Comparison of ENCODE assay signal across 1 cellular context in genomic region chr10:119688033-119688508, GRCh38.
TF ChIP-seq lines count a peak whose summit lies in the region.

No MANE protein-coding gene starts in this region.

TF ChIP-seq in K562, 482 proteins besides CTCF, POLR2A, EP300 and RAD21 (continued from another document and continues in another):
- TF ChIP-seq, protein P1, sequence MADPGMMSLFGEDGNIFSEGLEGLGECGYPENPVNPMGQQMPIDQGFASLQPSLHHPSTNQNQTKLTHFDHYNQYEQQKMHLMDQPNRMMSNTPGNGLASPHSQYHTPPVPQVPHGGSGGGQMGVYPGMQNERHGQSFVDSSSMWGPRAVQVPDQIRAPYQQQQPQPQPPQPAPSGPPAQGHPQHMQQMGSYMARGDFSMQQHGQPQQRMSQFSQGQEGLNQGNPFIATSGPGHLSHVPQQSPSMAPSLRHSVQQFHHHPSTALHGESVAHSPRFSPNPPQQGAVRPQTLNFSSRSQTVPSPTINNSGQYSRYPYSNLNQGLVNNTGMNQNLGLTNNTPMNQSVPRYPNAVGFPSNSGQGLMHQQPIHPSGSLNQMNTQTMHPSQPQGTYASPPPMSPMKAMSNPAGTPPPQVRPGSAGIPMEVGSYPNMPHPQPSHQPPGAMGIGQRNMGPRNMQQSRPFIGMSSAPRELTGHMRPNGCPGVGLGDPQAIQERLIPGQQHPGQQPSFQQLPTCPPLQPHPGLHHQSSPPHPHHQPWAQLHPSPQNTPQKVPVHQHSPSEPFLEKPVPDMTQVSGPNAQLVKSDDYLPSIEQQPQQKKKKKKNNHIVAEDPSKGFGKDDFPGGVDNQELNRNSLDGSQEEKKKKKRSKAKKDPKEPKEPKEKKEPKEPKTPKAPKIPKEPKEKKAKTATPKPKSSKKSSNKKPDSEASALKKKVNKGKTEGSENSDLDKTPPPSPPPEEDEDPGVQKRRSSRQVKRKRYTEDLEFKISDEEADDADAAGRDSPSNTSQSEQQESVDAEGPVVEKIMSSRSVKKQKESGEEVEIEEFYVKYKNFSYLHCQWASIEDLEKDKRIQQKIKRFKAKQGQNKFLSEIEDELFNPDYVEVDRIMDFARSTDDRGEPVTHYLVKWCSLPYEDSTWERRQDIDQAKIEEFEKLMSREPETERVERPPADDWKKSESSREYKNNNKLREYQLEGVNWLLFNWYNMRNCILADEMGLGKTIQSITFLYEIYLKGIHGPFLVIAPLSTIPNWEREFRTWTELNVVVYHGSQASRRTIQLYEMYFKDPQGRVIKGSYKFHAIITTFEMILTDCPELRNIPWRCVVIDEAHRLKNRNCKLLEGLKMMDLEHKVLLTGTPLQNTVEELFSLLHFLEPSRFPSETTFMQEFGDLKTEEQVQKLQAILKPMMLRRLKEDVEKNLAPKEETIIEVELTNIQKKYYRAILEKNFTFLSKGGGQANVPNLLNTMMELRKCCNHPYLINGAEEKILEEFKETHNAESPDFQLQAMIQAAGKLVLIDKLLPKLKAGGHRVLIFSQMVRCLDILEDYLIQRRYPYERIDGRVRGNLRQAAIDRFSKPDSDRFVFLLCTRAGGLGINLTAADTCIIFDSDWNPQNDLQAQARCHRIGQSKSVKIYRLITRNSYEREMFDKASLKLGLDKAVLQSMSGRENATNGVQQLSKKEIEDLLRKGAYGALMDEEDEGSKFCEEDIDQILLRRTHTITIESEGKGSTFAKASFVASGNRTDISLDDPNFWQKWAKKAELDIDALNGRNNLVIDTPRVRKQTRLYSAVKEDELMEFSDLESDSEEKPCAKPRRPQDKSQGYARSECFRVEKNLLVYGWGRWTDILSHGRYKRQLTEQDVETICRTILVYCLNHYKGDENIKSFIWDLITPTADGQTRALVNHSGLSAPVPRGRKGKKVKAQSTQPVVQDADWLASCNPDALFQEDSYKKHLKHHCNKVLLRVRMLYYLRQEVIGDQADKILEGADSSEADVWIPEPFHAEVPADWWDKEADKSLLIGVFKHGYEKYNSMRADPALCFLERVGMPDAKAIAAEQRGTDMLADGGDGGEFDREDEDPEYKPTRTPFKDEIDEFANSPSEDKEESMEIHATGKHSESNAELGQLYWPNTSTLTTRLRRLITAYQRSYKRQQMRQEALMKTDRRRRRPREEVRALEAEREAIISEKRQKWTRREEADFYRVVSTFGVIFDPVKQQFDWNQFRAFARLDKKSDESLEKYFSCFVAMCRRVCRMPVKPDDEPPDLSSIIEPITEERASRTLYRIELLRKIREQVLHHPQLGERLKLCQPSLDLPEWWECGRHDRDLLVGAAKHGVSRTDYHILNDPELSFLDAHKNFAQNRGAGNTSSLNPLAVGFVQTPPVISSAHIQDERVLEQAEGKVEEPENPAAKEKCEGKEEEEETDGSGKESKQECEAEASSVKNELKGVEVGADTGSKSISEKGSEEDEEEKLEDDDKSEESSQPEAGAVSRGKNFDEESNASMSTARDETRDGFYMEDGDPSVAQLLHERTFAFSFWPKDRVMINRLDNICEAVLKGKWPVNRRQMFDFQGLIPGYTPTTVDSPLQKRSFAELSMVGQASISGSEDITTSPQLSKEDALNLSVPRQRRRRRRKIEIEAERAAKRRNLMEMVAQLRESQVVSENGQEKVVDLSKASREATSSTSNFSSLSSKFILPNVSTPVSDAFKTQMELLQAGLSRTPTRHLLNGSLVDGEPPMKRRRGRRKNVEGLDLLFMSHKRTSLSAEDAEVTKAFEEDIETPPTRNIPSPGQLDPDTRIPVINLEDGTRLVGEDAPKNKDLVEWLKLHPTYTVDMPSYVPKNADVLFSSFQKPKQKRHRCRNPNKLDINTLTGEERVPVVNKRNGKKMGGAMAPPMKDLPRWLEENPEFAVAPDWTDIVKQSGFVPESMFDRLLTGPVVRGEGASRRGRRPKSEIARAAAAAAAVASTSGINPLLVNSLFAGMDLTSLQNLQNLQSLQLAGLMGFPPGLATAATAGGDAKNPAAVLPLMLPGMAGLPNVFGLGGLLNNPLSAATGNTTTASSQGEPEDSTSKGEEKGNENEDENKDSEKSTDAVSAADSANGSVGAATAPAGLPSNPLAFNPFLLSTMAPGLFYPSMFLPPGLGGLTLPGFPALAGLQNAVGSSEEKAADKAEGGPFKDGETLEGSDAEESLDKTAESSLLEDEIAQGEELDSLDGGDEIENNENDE (IDR thresholded peaks at IDR 0.05; ENCODE audit: low read depth, low read length), result no peak
- TF ChIP-seq PHF21A (IDR thresholded peaks at IDR 0.05; ENCODE audit: borderline replicate concordance, low read depth), result no peak
- TF ChIP-seq, protein P2, sequence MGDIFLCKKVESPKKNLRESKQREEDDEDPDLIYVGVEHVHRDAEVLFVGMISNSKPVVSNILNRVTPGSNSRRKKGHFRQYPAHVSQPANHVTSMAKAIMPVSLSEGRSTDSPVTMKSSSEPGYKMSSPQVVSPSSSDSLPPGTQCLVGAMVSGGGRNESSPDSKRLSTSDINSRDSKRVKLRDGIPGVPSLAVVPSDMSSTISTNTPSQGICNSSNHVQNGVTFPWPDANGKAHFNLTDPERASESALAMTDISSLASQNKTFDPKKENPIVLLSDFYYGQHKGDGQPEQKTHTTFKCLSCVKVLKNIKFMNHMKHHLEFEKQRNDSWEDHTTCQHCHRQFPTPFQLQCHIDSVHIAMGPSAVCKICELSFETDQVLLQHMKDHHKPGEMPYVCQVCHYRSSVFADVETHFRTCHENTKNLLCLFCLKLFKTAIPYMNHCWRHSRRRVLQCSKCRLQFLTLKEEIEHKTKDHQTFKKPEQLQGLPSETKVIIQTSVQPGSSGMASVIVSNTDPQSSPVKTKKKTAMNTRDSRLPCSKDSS (IDR thresholded peaks at IDR 0.05; ENCODE audit: low read depth, partially characterized antibody), result no peak
- TF ChIP-seq ZNF644 (tag; IDR thresholded peaks at IDR 0.05; ENCODE audit: low read depth), result peak; percentile 91
- TF ChIP-seq SP2 (IDR thresholded peaks at IDR 0.05; ENCODE audit: extremely low read depth, low read depth, low read length, poor library complexity, severe bottlenecking), result no peak
- TF ChIP-seq, protein P3, sequence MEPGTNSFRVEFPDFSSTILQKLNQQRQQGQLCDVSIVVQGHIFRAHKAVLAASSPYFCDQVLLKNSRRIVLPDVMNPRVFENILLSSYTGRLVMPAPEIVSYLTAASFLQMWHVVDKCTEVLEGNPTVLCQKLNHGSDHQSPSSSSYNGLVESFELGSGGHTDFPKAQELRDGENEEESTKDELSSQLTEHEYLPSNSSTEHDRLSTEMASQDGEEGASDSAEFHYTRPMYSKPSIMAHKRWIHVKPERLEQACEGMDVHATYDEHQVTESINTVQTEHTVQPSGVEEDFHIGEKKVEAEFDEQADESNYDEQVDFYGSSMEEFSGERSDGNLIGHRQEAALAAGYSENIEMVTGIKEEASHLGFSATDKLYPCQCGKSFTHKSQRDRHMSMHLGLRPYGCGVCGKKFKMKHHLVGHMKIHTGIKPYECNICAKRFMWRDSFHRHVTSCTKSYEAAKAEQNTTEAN (CRISPR knock-in tag; IDR thresholded peaks at IDR 0.05), result no peak
- TF ChIP-seq ZZZ3 (IDR thresholded peaks at IDR 0.05), result no peak
- TF ChIP-seq RCOR1 (IDR thresholded peaks at IDR 0.05; ENCODE audit: borderline replicate concordance in 1 of 2, low read depth in 2 of 2, low read length in 2 of 2), result no peak
- no peak for TF ChIP-seq SRSF1 (IDR thresholded peaks at IDR 0.05; ENCODE audit: low read depth, low read length)
- TF ChIP-seq ILF3 (IDR thresholded peaks at IDR 0.05; ENCODE audit: borderline replicate concordance), result no peak
- TF ChIP-seq GATAD2A (IDR thresholded peaks at IDR 0.05), result no peak
- no peak for TF ChIP-seq EHMT2 (IDR thresholded peaks at IDR 0.05)
- TF ChIP-seq ZNF212 (CRISPR knock-in tag; IDR thresholded peaks at IDR 0.05), result no peak
- no peak for TF ChIP-seq HDAC6 (IDR thresholded peaks at IDR 0.05; ENCODE audit: low read depth, low read length)
- TF ChIP-seq CBFB (CRISPR knock-in tag; IDR thresholded peaks at IDR 0.05), result no peak
- no peak for TF ChIP-seq STAT5A (IDR thresholded peaks at IDR 0.05; ENCODE audit: borderline replicate concordance, low read length)
- TF ChIP-seq, protein P4, sequence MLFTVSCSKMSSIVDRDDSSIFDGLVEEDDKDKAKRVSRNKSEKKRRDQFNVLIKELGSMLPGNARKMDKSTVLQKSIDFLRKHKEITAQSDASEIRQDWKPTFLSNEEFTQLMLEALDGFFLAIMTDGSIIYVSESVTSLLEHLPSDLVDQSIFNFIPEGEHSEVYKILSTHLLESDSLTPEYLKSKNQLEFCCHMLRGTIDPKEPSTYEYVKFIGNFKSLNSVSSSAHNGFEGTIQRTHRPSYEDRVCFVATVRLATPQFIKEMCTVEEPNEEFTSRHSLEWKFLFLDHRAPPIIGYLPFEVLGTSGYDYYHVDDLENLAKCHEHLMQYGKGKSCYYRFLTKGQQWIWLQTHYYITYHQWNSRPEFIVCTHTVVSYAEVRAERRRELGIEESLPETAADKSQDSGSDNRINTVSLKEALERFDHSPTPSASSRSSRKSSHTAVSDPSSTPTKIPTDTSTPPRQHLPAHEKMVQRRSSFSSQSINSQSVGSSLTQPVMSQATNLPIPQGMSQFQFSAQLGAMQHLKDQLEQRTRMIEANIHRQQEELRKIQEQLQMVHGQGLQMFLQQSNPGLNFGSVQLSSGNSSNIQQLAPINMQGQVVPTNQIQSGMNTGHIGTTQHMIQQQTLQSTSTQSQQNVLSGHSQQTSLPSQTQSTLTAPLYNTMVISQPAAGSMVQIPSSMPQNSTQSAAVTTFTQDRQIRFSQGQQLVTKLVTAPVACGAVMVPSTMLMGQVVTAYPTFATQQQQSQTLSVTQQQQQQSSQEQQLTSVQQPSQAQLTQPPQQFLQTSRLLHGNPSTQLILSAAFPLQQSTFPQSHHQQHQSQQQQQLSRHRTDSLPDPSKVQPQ (CRISPR knock-in tag; IDR thresholded peaks at IDR 0.05; ENCODE audit: borderline replicate concordance), result no peak
- no peak for TF ChIP-seq MIER1 (IDR thresholded peaks at IDR 0.05; ENCODE audit: low read depth)
- TF ChIP-seq HNRNPUL1 (IDR thresholded peaks at IDR 0.05; ENCODE audit: low read length), result no peak
- TF ChIP-seq SUPT5H (IDR thresholded peaks at IDR 0.05), result no peak
- no peak for TF ChIP-seq AFF1 (IDR thresholded peaks at IDR 0.05; ENCODE audit: low read depth in 1 of 2, partially characterized antibody in 2 of 2)
- TF ChIP-seq ETV6 (IDR thresholded peaks at IDR 0.05; ENCODE audit: borderline replicate concordance in 1 of 2, low read depth in 2 of 2, low read length in 1 of 2), result no peak
- TF ChIP-seq ETV6 (CRISPR knock-in tag; IDR thresholded peaks at IDR 0.05; ENCODE audit: borderline replicate concordance), result no peak
- no peak for TF ChIP-seq MEF2A (IDR thresholded peaks at IDR 0.05; ENCODE audit: control insufficient read depth, low read depth, low read length)
- peak; percentile 77 for TF ChIP-seq GTF2A2 (tag; IDR thresholded peaks at IDR 0.05)
- no peak for TF ChIP-seq ZNF778 (CRISPR knock-in tag; IDR thresholded peaks at IDR 0.05)
- TF ChIP-seq, protein P5, sequence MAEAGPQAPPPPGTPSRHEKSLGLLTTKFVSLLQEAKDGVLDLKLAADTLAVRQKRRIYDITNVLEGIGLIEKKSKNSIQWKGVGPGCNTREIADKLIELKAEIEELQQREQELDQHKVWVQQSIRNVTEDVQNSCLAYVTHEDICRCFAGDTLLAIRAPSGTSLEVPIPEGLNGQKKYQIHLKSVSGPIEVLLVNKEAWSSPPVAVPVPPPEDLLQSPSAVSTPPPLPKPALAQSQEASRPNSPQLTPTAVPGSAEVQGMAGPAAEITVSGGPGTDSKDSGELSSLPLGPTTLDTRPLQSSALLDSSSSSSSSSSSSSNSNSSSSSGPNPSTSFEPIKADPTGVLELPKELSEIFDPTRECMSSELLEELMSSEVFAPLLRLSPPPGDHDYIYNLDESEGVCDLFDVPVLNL (CRISPR knock-in tag; IDR thresholded peaks at IDR 0.05; ENCODE audit: low read depth), result no peak
- no peak for TF ChIP-seq POLR2AphosphoS2 (IDR thresholded peaks at IDR 0.05; ENCODE audit: low read length)
